8 cellular contexts compared by ENCODE assay signal in genomic region chr6:1436334-1437306, GRCh38.
A peak's percentile ranks its signal among the peaks of the same experiment; 100 is the strongest.
DNase-seq lines count a peak whose midpoint lies in the region; ATAC-seq and TF ChIP-seq lines count a peak whose summit lies in the region.

No MANE protein-coding gene starts in this region.

- H3K4me3 Mint-ChIP-seq in T-helper 2 cell treated with Interferon-gamma antibody and Interleukin-4, amounts not matched to agents 5 μg/mL and 100 μg/mL, for 36 hours: no peak overlapping the region

- H3K9me3 Mint-ChIP-seq in T-helper 2 cell treated with Interferon-gamma antibody and Interleukin-4, amounts not matched to agents 5 μg/mL and 100 μg/mL, for 36 hours: no peaks in the 10 kb centered on the region

- TF ChIP-seq CTCF in NB4 (IDR thresholded peaks at IDR 0.05; ENCODE audit: low read depth, low read length): peak; percentile 72

- peaks cover 20% of the 10 kb centered on the region for H3K27me3 Mint-ChIP-seq in T-helper 2 cell treated with Interferon-gamma antibody and Interleukin-4, amounts not matched to agents 5 μg/mL and 100 μg/mL, for 36 hours (ENCODE audit: low read depth)

- no peak for TF ChIP-seq POLR2A in NB4 (IDR thresholded peaks at IDR 0.05; ENCODE audit: extremely low read depth, insufficient read length)

- H3K4me1 Mint-ChIP-seq in T-helper 2 cell treated with Interferon-gamma antibody and Interleukin-4, amounts not matched to agents 5 μg/mL and 100 μg/mL, for 36 hours (ENCODE audit: low read depth): peaks cover 1% of the 10 kb centered on the region

- ATAC-seq in GM18498 (IDR thresholded peaks at IDR 0.05; ENCODE audit: unreplicated experiment) (peak; percentile 66), GM18870 (IDR thresholded peaks at IDR 0.05; ENCODE audit: unreplicated experiment) (no peak)

- H3K4me3 ChIP-seq in NB4 (ENCODE audit: low read depth, low read length): no peak overlapping the region

- DNase-seq in AML-193 (lab: John Stamatoyannopoulos, UW) (peak; percentile 50 to 70), NB4 (ENCODE audit: low read depth) (peak; percentile 79), cerebellar nuclear complex (lab: John Stamatoyannopoulos, UW) (peak; percentile 5 to 42), kidney tubule cell (ENCODE audit: low spot score) (peak; percentile 67)
- peak; percentile 23 for DNase-seq in T-helper 2 cell treated with Interferon-gamma antibody and Interleukin-4, amounts not matched to agents 5 μg/mL and 100 μg/mL, for 36 hours (ENCODE audit: low spot score)
- peak in 2 of 3 donors; percentile 25 to 41 for DNase-seq in stimulated activated CD4-positive, alpha-beta T cell treated with anti-CD3 and anti-CD28 coated beads, TNF-alpha, amount 100 ng/mL, for 48 hours (ENCODE audit: low read depth in 3 of 3)

- no peaks in the 10 kb centered on the region for H3K36me3 Mint-ChIP-seq in T-helper 2 cell treated with Interferon-gamma antibody and Interleukin-4, amounts not matched to agents 5 μg/mL and 100 μg/mL, for 36 hours (ENCODE audit: low read depth)

- H3K27ac Mint-ChIP-seq in T-helper 2 cell treated with Interferon-gamma antibody and Interleukin-4, amounts not matched to agents 5 μg/mL and 100 μg/mL, for 36 hours: no peak overlapping the region

Comparison
In these comparisons a context has a peak if more than half of its experiments do, and no peak if none do; other contexts are left out.
1. DNase-seq: peak in every context shown above with its lines; median percentile 79 in NB4; 67 in kidney tubule cell; 60 in AML-193; 33 in stimulated activated CD4-positive, alpha-beta T cell treated with anti-CD3 and anti-CD28 coated beads, TNF-alpha, amount 100 ng/mL, for 48 hours; 24 in cerebellar nuclear complex; 23 in T-helper 2 cell treated with Interferon-gamma antibody and Interleukin-4, amounts not matched to agents 5 μg/mL and 100 μg/mL, for 36 hours.